In genomic region chr2:181183878-181184553, GRCh38 we compare ENCODE assay signal across 12 cellular contexts.
A peak's percentile ranks its signal among the peaks of the same experiment; 100 is the strongest.
DNase-seq lines count a peak whose midpoint lies in the region; ATAC-seq and TF ChIP-seq lines count a peak whose summit lies in the region.
"Had no signal": no experiment of that assay in that cellular context is flagged by ENCODE, and none has a peak within 500 bp of the region (broad histone marks: within the 10 kb centered on the region; RNA-seq: fewer than 3 reads in every experiment).

No MANE protein-coding gene starts in this region.

- H3K9me3 Mint-ChIP-seq in activated CD4-positive, alpha-beta memory T cell treated with anti-CD3 and anti-CD28 coated beads for 36 hours, result no peaks in the 10 kb centered on the region
- no peaks in the 10 kb centered on the region for H3K9me3 Mint-ChIP-seq in neural progenitor cell
- H3K9me3 Mint-ChIP-seq: IgD-negative memory B cell had no signal

- ATAC-seq in GM21360 (IDR thresholded peaks at IDR 0.05; ENCODE audit: unreplicated experiment) (peak; percentile 99), HG03139 (IDR thresholded peaks at IDR 0.05; ENCODE audit: unreplicated experiment) (peak; percentile 93)

- no peak overlapping the region for H3K9ac ChIP-seq in neural progenitor cell

- H3K79me2 ChIP-seq in neural progenitor cell (ENCODE audit: low read depth), result no peaks in the 10 kb centered on the region

- no peak overlapping the region for H3K4me2 ChIP-seq in neural progenitor cell

- H3K27me3 ChIP-seq in neural progenitor cell, result no peaks in the 10 kb centered on the region
- H3K27me3 ChIP-seq: cardiac muscle cell, upper lobe of left lung had no signal

- H3F3A ChIP-seq in neural progenitor cell (ENCODE audit: low read depth), result no peaks in the 10 kb centered on the region

- no peaks in the 10 kb centered on the region for H4K20me1 ChIP-seq in neural progenitor cell (ENCODE audit: low read depth)

- intact Hi-C loops in head of caudate nucleus (cut with DNase I), result no loop called here
- intact Hi-C loops in activated CD4-positive, alpha-beta memory T cell treated with anti-CD3 and anti-CD28 coated beads for 36 hours (cut with micrococcal nuclease), result no loop called here

- CTCF ChIA-PET in activated CD4-positive, alpha-beta memory T cell treated with anti-CD3 and anti-CD28 coated beads for 36 hours (lab: Charles Lee), result no interaction called here

- H3K4me3 ChIP-seq in GM12864 (ENCODE audit: low read depth, low read length) (no peak overlapping the region), neural progenitor cell (no peak overlapping the region)
- H3K4me3 ChIP-seq: cardiac muscle cell, skin epidermis, upper lobe of left lung had no signal

- H3K4me3 Mint-ChIP-seq in activated CD4-positive, alpha-beta memory T cell treated with anti-CD3 and anti-CD28 coated beads for 36 hours, result no peak overlapping the region
- no peak overlapping the region for H3K4me3 Mint-ChIP-seq in neural progenitor cell

- no peaks in the 10 kb centered on the region for H3K27me3 Mint-ChIP-seq in activated CD4-positive, alpha-beta memory T cell treated with anti-CD3 and anti-CD28 coated beads for 36 hours
- no peaks in the 10 kb centered on the region for H3K27me3 Mint-ChIP-seq in neural progenitor cell (ENCODE audit: insufficient read depth, low read depth)
- H3K27me3 Mint-ChIP-seq: IgD-negative memory B cell had no signal

- H3K27ac ChIP-seq in neural progenitor cell, result no peak overlapping the region
- H3K27ac ChIP-seq: cardiac muscle cell, skin epidermis, upper lobe of left lung had no signal

- H3K36me3 Mint-ChIP-seq in activated CD4-positive, alpha-beta memory T cell treated with anti-CD3 and anti-CD28 coated beads for 36 hours, result peaks cover 7% of the 10 kb centered on the region
- no peaks in the 10 kb centered on the region for H3K36me3 Mint-ChIP-seq in neural progenitor cell
- H3K36me3 Mint-ChIP-seq: IgD-negative memory B cell had no signal

- POLR2A ChIA-PET in activated CD4-positive, alpha-beta memory T cell treated with anti-CD3 and anti-CD28 coated beads for 36 hours (lab: Charles Lee), result interaction anchor here (0.6 kb wide), 1 partner anchor 50 kb away, joined by 3 read pairs; no protein-coding TSS in a partner anchor

- H3K4me1 ChIP-seq in neural progenitor cell, result no peaks in the 10 kb centered on the region
- H3K4me1 ChIP-seq: upper lobe of left lung had no signal

- no peak overlapping the region for H3K27ac Mint-ChIP-seq in activated CD4-positive, alpha-beta memory T cell treated with anti-CD3 and anti-CD28 coated beads for 36 hours
- H3K27ac Mint-ChIP-seq in neural progenitor cell, result no peak overlapping the region

- peaks cover 23% of the 10 kb centered on the region for H3K4me1 Mint-ChIP-seq in activated CD4-positive, alpha-beta memory T cell treated with anti-CD3 and anti-CD28 coated beads for 36 hours (ENCODE audit: low read depth)
- H3K4me1 Mint-ChIP-seq in neural progenitor cell, result peaks cover 4% of the 10 kb centered on the region

- DNase-seq in GM12864 (ENCODE audit: low read depth) (peak; percentile 45), SKM-1 (lab: John Stamatoyannopoulos, UW; ENCODE audit: unreplicated experiment) (peak; percentile 78), head of caudate nucleus (no peak), C1 segment of cervical spinal cord (lab: John Stamatoyannopoulos, UW) (no peak), neural progenitor cell (ENCODE audit: low spot score) (no peak)
- DNase-seq in activated CD4-positive, alpha-beta memory T cell treated with anti-CD3 and anti-CD28 coated beads for 36 hours, result no peak
- DNase-seq: upper lobe of left lung had no signal

- H3K9me3 ChIP-seq in neural progenitor cell (ENCODE audit: low read depth), result no peaks in the 10 kb centered on the region
- H3K9me3 ChIP-seq: upper lobe of left lung had no signal

- H2AFZ ChIP-seq in neural progenitor cell (replicated peaks), result no peak overlapping the region

- no peaks in the 10 kb centered on the region for H3K36me3 ChIP-seq in neural progenitor cell
- H3K36me3 ChIP-seq: cardiac muscle cell, upper lobe of left lung had no signal

- TF ChIP-seq CTCF in GM12864 (IDR thresholded peaks at IDR 0.05; ENCODE audit: low read depth, low read length, missing control alignments), result no peak
- TF ChIP-seq CTCF in neural progenitor cell (IDR thresholded peaks at IDR 0.05), result no peak

Comparison
In these comparisons a context has a peak if more than half of its experiments do, and no peak if none do; other contexts are left out.
1. DNase-seq: peak in GM12864 (single experiment) and SKM-1 (single experiment); none in head of caudate nucleus (0 of 42), activated CD4-positive, alpha-beta memory T cell treated with anti-CD3 and anti-CD28 coated beads for 36 hours (single experiment), C1 segment of cervical spinal cord (0 of 14) and neural progenitor cell (single experiment).